In the genomic region with DNA sequence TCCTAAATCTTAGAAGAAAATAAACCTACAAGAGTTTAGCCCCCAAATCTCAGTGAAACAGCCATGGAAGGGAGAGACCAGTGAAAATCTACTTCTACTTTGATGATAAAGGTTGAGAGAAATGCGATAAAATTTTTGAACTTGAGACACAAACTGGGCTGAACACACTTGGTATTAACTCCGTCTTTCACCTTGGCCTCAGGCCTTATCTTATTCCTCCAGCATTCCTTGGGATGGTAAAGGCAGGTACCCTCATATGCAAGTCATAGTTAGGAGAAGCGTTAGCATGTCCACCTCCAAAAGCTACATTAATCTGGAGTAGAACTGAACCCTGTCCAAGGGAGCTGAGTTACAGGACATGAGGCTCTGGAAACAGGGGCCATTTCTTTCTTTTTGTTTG, we compare ENCODE assay signal across 1 cellular context.
TF ChIP-seq lines count a peak whose summit lies in the region.

No MANE protein-coding gene starts in this region.

TF ChIP-seq in IMR-90, 13 proteins besides CTCF, POLR2A, EP300 and RAD21:
- TF ChIP-seq BHLHE40 (IDR thresholded peaks at IDR 0.05; ENCODE audit: low read depth, low read length) = no peak
- TF ChIP-seq, protein P1, sequence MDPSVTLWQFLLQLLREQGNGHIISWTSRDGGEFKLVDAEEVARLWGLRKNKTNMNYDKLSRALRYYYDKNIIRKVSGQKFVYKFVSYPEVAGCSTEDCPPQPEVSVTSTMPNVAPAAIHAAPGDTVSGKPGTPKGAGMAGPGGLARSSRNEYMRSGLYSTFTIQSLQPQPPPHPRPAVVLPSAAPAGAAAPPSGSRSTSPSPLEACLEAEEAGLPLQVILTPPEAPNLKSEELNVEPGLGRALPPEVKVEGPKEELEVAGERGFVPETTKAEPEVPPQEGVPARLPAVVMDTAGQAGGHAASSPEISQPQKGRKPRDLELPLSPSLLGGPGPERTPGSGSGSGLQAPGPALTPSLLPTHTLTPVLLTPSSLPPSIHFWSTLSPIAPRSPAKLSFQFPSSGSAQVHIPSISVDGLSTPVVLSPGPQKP (IDR thresholded peaks at IDR 0.05; ENCODE audit: borderline replicate concordance, low read depth, low read length) = no peak
- TF ChIP-seq MXI1 (IDR thresholded peaks at IDR 0.05; ENCODE audit: borderline replicate concordance, low read depth, low read length) = no peak
- no peak for TF ChIP-seq MAFK (IDR thresholded peaks at IDR 0.05; ENCODE audit: low read depth, low read length)
- TF ChIP-seq NFE2L2 (IDR thresholded peaks at IDR 0.05; ENCODE audit: low read depth, low read length) = no peak
- no peak for TF ChIP-seq CEBPB (IDR thresholded peaks at IDR 0.05; ENCODE audit: low read depth, low read length)
- no peak for TF ChIP-seq CHD1 (IDR thresholded peaks at IDR 0.05; ENCODE audit: low read depth, low read length)
- no peak for TF ChIP-seq RFX5 (IDR thresholded peaks at IDR 0.05; ENCODE audit: low read depth, low read length)
- TF ChIP-seq FOS (IDR thresholded peaks at IDR 0.05; ENCODE audit: low read depth, low read length) = no peak
- no peak for TF ChIP-seq SMC3 (IDR thresholded peaks at IDR 0.05; ENCODE audit: low read depth, low read length)
- no peak for TF ChIP-seq RCOR1 (IDR thresholded peaks at IDR 0.05; ENCODE audit: insufficient replicate concordance, low read length)
- TF ChIP-seq, protein P2, sequence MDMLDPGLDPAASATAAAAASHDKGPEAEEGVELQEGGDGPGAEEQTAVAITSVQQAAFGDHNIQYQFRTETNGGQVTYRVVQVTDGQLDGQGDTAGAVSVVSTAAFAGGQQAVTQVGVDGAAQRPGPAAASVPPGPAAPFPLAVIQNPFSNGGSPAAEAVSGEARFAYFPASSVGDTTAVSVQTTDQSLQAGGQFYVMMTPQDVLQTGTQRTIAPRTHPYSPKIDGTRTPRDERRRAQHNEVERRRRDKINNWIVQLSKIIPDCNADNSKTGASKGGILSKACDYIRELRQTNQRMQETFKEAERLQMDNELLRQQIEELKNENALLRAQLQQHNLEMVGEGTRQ (IDR thresholded peaks at IDR 0.05; ENCODE audit: low read depth, low read length) = no peak
- TF ChIP-seq MAZ (IDR thresholded peaks at IDR 0.05; ENCODE audit: borderline replicate concordance, low read depth, low read length) = no peak
TF ChIP-seq in IMR-90: peak in this region for 0.
